In genomic region chr7:66075590-66076458, GRCh38 we compare ENCODE assay signal across 8 cellular contexts. TPM values are rescaled to one million over a fixed set of nuclear protein-coding genes. Genes with fewer than 3 reads are reported as not detected.
A peak's percentile ranks its signal among the peaks of the same experiment; 100 is the strongest.
DNase-seq lines count a peak whose midpoint lies in the region; ATAC-seq and TF ChIP-seq lines count a peak whose summit lies in the region.

Gene ASL, plus strand, starts transcription at chr7:66075819. Its CDS starts 263 bp downstream, at chr7:66076082.

- TF ChIP-seq CTCF in right atrium auricular region (IDR thresholded peaks at IDR 0.05) (no peak), uterus (IDR thresholded peaks at IDR 0.05) (peak in 1 of 4 experiments; percentile 15)

- peak within 1 kb of the TSS; percentile 88 to 89 for H3K4me3 ChIP-seq in right atrium auricular region
- peak within 1 kb of the TSS; percentile 38 to 67 for H3K4me3 ChIP-seq in uterus

- DNase-seq in NCI-H1694 (lab: John Stamatoyannopoulos, UW), result peak; percentile 60
- DNase-seq in anterior cingulate cortex (lab: John Stamatoyannopoulos, UW), result peak; percentile 29 to 97 (median 89)
- DNase-seq in right atrium auricular region (ENCODE audit: low spot score), result peak; percentile 91
- peak; percentile 58 for DNase-seq in pulmonary artery endothelial cell (ENCODE audit: low read depth, low spot score)
- DNase-seq in uterus, result peak; percentile 90 to 93

- H3K9me3 ChIP-seq in right atrium auricular region (no peaks in the 10 kb centered on the region), uterus (no peaks in the 10 kb centered on the region)

- H3K27me3 ChIP-seq in right atrium auricular region (no peaks in the 10 kb centered on the region), uterus (no peaks in the 10 kb centered on the region)

- H3K4me1 ChIP-seq in right atrium auricular region (peaks cover 0 to 16% of the 10 kb centered on the region in 2 donors), uterus (peaks cover 3 to 9% of the 10 kb centered on the region in 2 donors)

- ATAC-seq in GM18498 (IDR thresholded peaks at IDR 0.05; ENCODE audit: unreplicated experiment) (peak; percentile 99), HG02870 (IDR thresholded peaks at IDR 0.05; ENCODE audit: unreplicated experiment) (peak; percentile 98)

- no peaks in the 10 kb centered on the region for H3K36me3 ChIP-seq in right atrium auricular region
- H3K36me3 ChIP-seq in uterus, result no peaks in the 10 kb centered on the region

- peak within 1 kb of the TSS; percentile 63 to 73 for H3K27ac ChIP-seq in right atrium auricular region
- peak within 1 kb of the TSS; percentile 4 to 66 for H3K27ac ChIP-seq in uterus

- intact Hi-C loops in T-helper 2 cell treated with Interferon-gamma antibody and Interleukin-4, amounts not matched to agents 100 ng/mL and 5 ng/mL, for 36 hours (cut with micrococcal nuclease), result loop anchor here (1.0 to 10.0 kb wide), 6 partner anchors 38 to 552 kb away; partner anchors contain the start of genes CRCP, GUSB, KCTD7 and TPST1
- intact Hi-C loops in uterus (cut with DNase I; ENCODE audit: low total_unique reads), result no loop called here

- peak; percentile 94 to 95 for TF ChIP-seq POLR2A in uterus (IDR thresholded peaks at IDR 0.05)

RNA-seq across cellular contexts. Expression of gene ASL, which starts in this region (rescaled TPM):
- total RNA-seq in T-helper 2 cell treated with Interferon-gamma antibody and Interleukin-4, amounts not matched to agents 100 ng/mL and 5 ng/mL, for 36 hours, result 33.1 and 34.7 TPM in 2 replicates
- total RNA-seq in right atrium auricular region (10 to 100 TPM in 1 of 2 donors, 1 to 10 TPM in 1; 9.2 to 13.0 TPM), pulmonary artery endothelial cell (61.8 and 69.8 TPM in 2 replicates), uterus (10 to 100 TPM in 3 of 4 donors, 1 to 10 TPM in 1; 7.2 to 63.2 (median 22.4) TPM)

Comparison
In these comparisons a context has a peak if more than half of its experiments do, and no peak if none do; other contexts are left out.
1. Peak in every context shown above with its lines: DNase-seq, ATAC-seq, H3K4me3 ChIP-seq and H3K27ac ChIP-seq.